Comparison of ENCODE assay signal across 1 cellular context in the genomic region with DNA sequence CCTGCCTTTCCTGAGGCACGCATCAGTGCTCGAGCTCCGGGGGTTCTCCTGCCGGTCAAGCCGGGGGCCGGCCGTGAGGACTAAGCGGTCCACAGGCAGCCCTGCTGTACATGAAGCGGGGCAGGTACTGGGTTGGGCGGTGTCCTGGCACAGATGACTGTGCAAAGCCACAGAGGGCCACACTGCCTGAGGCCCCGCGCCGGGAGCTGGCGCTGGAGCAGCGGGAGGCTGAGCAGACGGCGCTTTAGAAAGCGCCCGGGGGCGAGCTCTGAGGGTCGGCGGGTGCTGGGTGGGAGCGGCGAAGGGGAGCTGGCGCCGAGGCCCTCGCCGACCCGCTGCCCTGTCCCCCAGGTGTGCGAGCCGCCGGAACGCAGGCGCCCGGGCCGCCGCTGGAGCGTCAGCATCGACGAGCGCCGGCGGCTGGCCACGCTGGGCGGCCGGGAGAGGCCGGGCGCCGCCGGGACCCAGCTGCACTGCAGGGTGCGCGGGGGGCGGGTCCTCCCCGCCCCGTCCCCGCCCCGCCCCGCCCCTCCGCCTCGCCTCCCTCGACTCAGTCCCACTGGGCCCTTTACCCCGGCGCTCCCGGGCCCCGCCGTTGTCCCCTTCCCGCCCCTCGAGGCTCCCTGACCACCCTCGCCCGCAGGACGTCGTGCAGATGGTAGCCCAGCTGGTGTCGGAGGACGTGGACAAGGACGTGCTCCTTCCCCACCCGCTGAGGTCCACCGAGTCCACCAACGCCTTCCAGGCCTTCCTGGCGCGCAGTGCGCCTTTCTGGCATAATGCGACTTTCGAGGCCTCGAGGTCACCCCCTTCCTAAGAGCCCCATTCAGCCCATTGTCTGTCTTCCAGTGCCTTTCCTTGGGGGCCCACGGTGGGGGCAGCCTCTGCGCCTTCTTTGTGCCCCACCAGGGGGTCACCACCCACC.
TF ChIP-seq lines count a peak whose summit lies in the region.

No MANE protein-coding gene starts in this region.

TF ChIP-seq in HepG2, 621 proteins besides CTCF, POLR2A, EP300 and RAD21 (continued from another document):
- TF ChIP-seq, protein P1, sequence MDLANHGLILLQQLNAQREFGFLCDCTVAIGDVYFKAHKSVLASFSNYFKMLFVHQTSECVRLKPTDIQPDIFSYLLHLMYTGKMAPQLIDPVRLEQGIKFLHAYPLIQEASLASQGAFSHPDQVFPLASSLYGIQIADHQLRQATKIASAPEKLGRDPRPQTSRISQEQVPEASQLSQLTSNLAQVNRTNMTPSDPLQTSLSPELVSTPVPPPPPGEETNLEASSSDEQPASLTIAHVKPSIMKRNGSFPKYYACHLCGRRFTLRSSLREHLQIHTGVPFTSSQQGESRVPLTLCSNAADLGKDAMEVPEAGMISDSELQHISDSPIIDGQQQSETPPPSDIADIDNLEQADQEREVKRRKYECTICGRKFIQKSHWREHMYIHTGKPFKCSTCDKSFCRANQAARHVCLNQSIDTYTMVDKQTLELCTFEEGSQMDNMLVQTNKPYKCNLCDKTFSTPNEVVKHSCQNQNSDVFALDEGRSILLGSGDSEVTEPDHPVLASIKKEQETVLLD (CRISPR knock-in tag; IDR thresholded peaks at IDR 0.05; ENCODE audit: low read depth): 0 out of 2 replicates have a peak, but pooled peaks have one; percentile 25
- no peak for TF ChIP-seq ZNF615 (CRISPR knock-in tag; IDR thresholded peaks at IDR 0.05; ENCODE audit: borderline replicate concordance)
- no peak for TF ChIP-seq ZNF616 (CRISPR knock-in tag; IDR thresholded peaks at IDR 0.05; ENCODE audit: low read depth)
- no peak for TF ChIP-seq ZBTB1 (CRISPR knock-in tag; IDR thresholded peaks at IDR 0.05; ENCODE audit: borderline replicate concordance)
- TF ChIP-seq SRSF9 (IDR thresholded peaks at IDR 0.05; ENCODE audit: borderline replicate concordance, insufficient read depth, low read depth, low read length, poor library complexity, severe bottlenecking): no peak
- no peak for TF ChIP-seq MEF2D (CRISPR knock-in tag; IDR thresholded peaks at IDR 0.05)
